In the genomic region with DNA sequence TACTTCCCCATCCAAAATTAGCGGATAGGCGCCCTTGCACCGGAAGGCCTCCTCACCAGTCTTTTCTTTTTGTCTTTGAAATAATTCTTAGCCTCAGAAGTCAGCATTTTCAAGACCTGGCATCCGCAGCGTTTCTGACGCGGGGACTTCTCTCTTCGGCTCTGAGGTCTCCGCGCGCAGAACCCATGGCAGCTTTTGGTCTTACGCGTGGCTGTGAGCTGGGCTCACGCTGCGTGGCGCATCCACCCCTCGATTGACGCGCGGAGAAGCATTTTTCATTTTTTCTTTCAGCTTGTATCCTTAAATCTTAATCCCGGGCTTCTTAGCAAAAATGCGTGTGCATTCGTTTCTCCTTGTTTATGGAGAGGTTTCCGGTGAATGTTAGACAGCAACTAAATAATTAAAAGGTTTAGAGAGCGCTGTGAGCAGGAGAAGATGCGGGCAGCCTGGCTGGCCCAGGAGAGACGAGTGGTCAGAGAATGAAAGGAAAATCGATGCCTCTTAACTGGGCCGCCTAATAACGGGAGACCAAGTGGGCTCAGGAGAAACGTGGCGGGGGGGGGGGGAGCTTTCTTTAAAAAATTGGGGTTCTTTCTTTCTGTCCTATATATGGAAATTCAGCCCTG, we compare ENCODE assay signal across 1 cellular context.
TF ChIP-seq lines count a peak whose summit lies in the region.

No MANE protein-coding gene starts in this region.

TF ChIP-seq in HepG2, 621 proteins besides CTCF, POLR2A, EP300 and RAD21:
- 0 out of 2 replicates have a peak, but pooled peaks have one; percentile 20 for TF ChIP-seq CBX2 (IDR thresholded peaks at IDR 0.05; ENCODE audit: low read depth, low read length)
- no peak for TF ChIP-seq CBX2 (CRISPR knock-in tag; IDR thresholded peaks at IDR 0.05; ENCODE audit: low read depth)
- TF ChIP-seq, protein P1, sequence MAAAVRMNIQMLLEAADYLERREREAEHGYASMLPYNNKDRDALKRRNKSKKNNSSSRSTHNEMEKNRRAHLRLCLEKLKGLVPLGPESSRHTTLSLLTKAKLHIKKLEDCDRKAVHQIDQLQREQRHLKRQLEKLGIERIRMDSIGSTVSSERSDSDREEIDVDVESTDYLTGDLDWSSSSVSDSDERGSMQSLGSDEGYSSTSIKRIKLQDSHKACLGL (CRISPR knock-in tag; IDR thresholded peaks at IDR 0.05) = no peak
